ENCODE assay signal across 18 cellular contexts in genomic region chr14:104178279-104178678, GRCh38.
"Had no signal": no experiment of that assay in that cellular context is flagged by ENCODE, and none has a peak within 500 bp of the region (broad histone marks: within the 10 kb centered on the region; RNA-seq: fewer than 3 reads in every experiment).

No MANE protein-coding gene starts in this region.

- H3K27me3 Mint-ChIP-seq: brain had no signal

- DNase-seq: activated CD4-positive, alpha-beta T cell treated with anti-CD3 and anti-CD28 coated beads, Interleukin-2, amount 50 U/mL, for 1 hour; activated CD4-positive, CD25-positive, alpha-beta regulatory T cell treated with anti-CD3 and anti-CD28 coated beads, Interleukin-2, amount 50 U/mL, for 72 hours; activated CD8-positive, alpha-beta memory T cell treated with anti-CD3 and anti-CD28 coated beads, Interleukin-2, amount 50 U/mL, for 4 hours; activated naive CD4-positive, alpha-beta T cell treated with anti-CD3 and anti-CD28 coated beads for 36 hours; activated T-cell treated with anti-CD3 and anti-CD28 coated beads, Interleukin-2, amount 50 U/mL, for 4 hours; central memory CD4-positive, alpha-beta T cell; colonic mucosa; erythroblast; nucleus accumbens; posterior cingulate gyrus; retina; stimulated activated naive CD8-positive, alpha-beta T cell treated with anti-CD3 and anti-CD28 coated beads, Interleukin-15, Interleukin-2, amounts not matched to agents 100 U/mL and 50 U/mL, for 24 hours; T1000; uterus had no signal

- H3K27ac ChIP-seq: colonic mucosa, tibial nerve, uterus had no signal

- H3K4me1 ChIP-seq: colonic mucosa, tibial nerve, uterus had no signal

- H3K27me3 ChIP-seq: colonic mucosa, uterus had no signal

- H3K4me3 Mint-ChIP-seq: activated naive CD4-positive, alpha-beta T cell treated with anti-CD3 and anti-CD28 coated beads for 36 hours; activated T-cell treated with anti-CD3 and anti-CD28 coated beads, Interleukin-2, amount 50 U/mL, for 4 hours; brain; mesothelial cell of epicardium; nephron had no signal

- H3K36me3 ChIP-seq: colonic mucosa, uterus had no signal

- ATAC-seq: activated T-cell treated with anti-CD3 and anti-CD28 coated beads, Interleukin-2, amount 50 U/mL, for 4 hours; stimulated activated naive CD8-positive, alpha-beta T cell treated with anti-CD3 and anti-CD28 coated beads, Interleukin-15, Interleukin-2, amounts not matched to agents 100 U/mL and 50 U/mL, for 24 hours had no signal

- H3K27ac Mint-ChIP-seq: activated naive CD4-positive, alpha-beta T cell treated with anti-CD3 and anti-CD28 coated beads for 36 hours; brain; mesothelial cell of epicardium; nephron had no signal

- H3K9me3 Mint-ChIP-seq: activated naive CD4-positive, alpha-beta T cell treated with anti-CD3 and anti-CD28 coated beads for 36 hours; activated T-cell treated with anti-CD3 and anti-CD28 coated beads, Interleukin-2, amount 50 U/mL, for 4 hours; brain; mesothelial cell of epicardium; nephron had no signal

- H3K9me3 ChIP-seq: colonic mucosa, tibial nerve, uterus had no signal

- H3K36me3 Mint-ChIP-seq: brain, mesothelial cell of epicardium had no signal

- H3K4me3 ChIP-seq: colonic mucosa, tibial nerve, uterus had no signal
